ENCODE assay signal across 16 cellular contexts in the genomic region with DNA sequence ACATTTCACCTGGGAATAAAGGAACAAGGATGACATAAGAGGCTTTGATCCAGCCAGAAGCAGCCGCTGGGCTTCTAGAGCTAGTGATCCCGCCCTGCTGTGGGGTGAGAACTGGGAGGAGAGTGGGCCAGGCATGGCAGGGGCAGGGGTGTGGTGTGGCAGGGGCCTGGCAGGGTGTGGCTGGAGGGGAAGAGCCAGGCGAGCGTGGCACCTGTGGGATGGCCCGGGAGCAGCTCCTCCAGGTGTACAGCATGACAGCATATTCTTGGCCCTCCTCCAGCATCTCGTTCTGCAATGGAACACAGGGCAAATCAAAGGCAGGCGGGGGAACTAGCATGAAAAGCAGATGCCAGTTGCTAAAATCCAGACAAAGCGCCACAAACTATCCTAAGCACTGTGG. TPM values are rescaled to one million over a fixed set of nuclear protein-coding genes. Genes with fewer than 3 reads are reported as not detected.
DNase-seq lines count a peak whose midpoint lies in the region; ATAC-seq and TF ChIP-seq lines count a peak whose summit lies in the region.
"Had no signal": no experiment of that assay in that cellular context is flagged by ENCODE, and none has a peak within 500 bp of the region (broad histone marks: within the 10 kb centered on the region; RNA-seq: fewer than 3 reads in every experiment).

No MANE protein-coding gene starts in this region.

- H3K9me3 ChIP-seq in esophagus squamous epithelium (no peaks in the 10 kb centered on the region), thyroid gland (no peaks in the 10 kb centered on the region)
- H3K9me3 ChIP-seq: lower lobe of right lung had no signal

- TF ChIP-seq CTCF in esophagus squamous epithelium (IDR thresholded peaks at IDR 0.05) = no peak
- TF ChIP-seq CTCF in thyroid gland (IDR thresholded peaks at IDR 0.05) = no peak

- H3K4me3 ChIP-seq in esophagus squamous epithelium = no peak overlapping the region
- no peak overlapping the region for H3K4me3 ChIP-seq in thyroid gland (replicated peaks in 1 of 3)
- H3K4me3 ChIP-seq: K562, lower lobe of right lung had no signal

- intact Hi-C loops in esophagus squamous epithelium (cut with DNase I) = no loop called here
- intact Hi-C loops in thyroid gland (cut with DNase I) = no loop called here

- 54 to 61% methylated on average over 7 to 8 of the region's 8 CpGs for WGBS in esophagus squamous epithelium, 2 donors
- 51 to 55% methylated on average over 8 of the region's 8 CpGs for WGBS in thyroid gland, 2 donors

- no peak for ATAC-seq in GM18873 (IDR thresholded peaks at IDR 0.05; ENCODE audit: low FRiP score, unreplicated experiment)
- ATAC-seq: K562, lower lobe of right lung had no signal

- TF ChIP-seq POLR2A in esophagus squamous epithelium (IDR thresholded peaks at IDR 0.05) = no peak
- no peak for TF ChIP-seq POLR2A in thyroid gland (IDR thresholded peaks at IDR 0.05)

- H3K36me3 ChIP-seq in esophagus squamous epithelium = peaks cover 9 to 78% (median 22%) of the 10 kb centered on the region in 3 donors
- peaks cover 21 to 22% of the 10 kb centered on the region in 2 donors for H3K36me3 ChIP-seq in thyroid gland

- H3K27ac ChIP-seq in esophagus squamous epithelium (peak overlapping the region; percentile 30 to 86 (median 54)), thyroid gland (no peak overlapping the region)
- H3K27ac ChIP-seq: epithelial cell of prostate, lower lobe of right lung had no signal

- H3K27me3 ChIP-seq in esophagus squamous epithelium = no peaks in the 10 kb centered on the region
- no peaks in the 10 kb centered on the region for H3K27me3 ChIP-seq in thyroid gland

- H3K4me1 ChIP-seq in esophagus squamous epithelium (peaks cover 7 to 42% (median 19%) of the 10 kb centered on the region in 3 donors), thyroid gland (peaks cover 4 to 19% of the 10 kb centered on the region in 2 donors)

- peak; percentile 49 to 78 for DNase-seq in NCI-H2081 (lab: John Stamatoyannopoulos, UW)
- no peak for DNase-seq in NCI-H2081 treated with DMSO at 0.1 percent for 48 hours (lab: John Stamatoyannopoulos, UW)
- DNase-seq in NCI-H510A treated with DMSO at 0.1 percent for 48 hours (lab: John Stamatoyannopoulos, UW) = peak; percentile 62
- DNase-seq in esophagus squamous epithelium (lab: John Stamatoyannopoulos, UW) = no peak
- DNase-seq in thyroid gland = peak; percentile 69 to 79
- no peak for DNase-seq in H4 (ENCODE audit: low spot score)
- no peak for DNase-seq in NCI-H1694 treated with DMSO at 0.1 percent for 48 hours (lab: John Stamatoyannopoulos, UW)
- DNase-seq: activated CD4-positive, CD25-positive, alpha-beta regulatory T cell treated with anti-CD3 and anti-CD28 coated beads, Interleukin-2, amount 50 U/mL, for 72 hours; CD4-positive, alpha-beta T cell; cerebellar nuclear complex; GF-D8; lower lobe of right lung; NCI-H226 had no signal

RNA-seq across cellular contexts. Expression of a gene that starts 35.5 kb away (rescaled TPM):
- total RNA-seq in esophagus squamous epithelium = 10 to 100 TPM; 88.0 to 92.5 (median 90.1) TPM
- total RNA-seq in thyroid gland = 100 to 1,000 TPM in 3 of 4 donors, 10 to 100 TPM in 1; 89.1 to 138 (median 131) TPM
- total RNA-seq in H4 (2014; rRNA removed; shearing (Covaris generic)) = 38.4 and 39.3 TPM in 2 replicates

Comparison
In these comparisons a context has a peak if more than half of its experiments do, and no peak if none do; other contexts are left out.
1. DNase-seq: peak in NCI-H2081 (2 of 2), NCI-H510A treated with DMSO at 0.1 percent for 48 hours (single experiment) and thyroid gland (2 of 2); none in NCI-H2081 treated with DMSO at 0.1 percent for 48 hours (single experiment), esophagus squamous epithelium (single experiment), H4 (single experiment) and NCI-H1694 treated with DMSO at 0.1 percent for 48 hours (single experiment).
2. H3K27ac ChIP-seq: peak in esophagus squamous epithelium (4 of 4); none in thyroid gland (0 of 3).